19 cellular contexts compared by ENCODE assay signal in the genomic region with DNA sequence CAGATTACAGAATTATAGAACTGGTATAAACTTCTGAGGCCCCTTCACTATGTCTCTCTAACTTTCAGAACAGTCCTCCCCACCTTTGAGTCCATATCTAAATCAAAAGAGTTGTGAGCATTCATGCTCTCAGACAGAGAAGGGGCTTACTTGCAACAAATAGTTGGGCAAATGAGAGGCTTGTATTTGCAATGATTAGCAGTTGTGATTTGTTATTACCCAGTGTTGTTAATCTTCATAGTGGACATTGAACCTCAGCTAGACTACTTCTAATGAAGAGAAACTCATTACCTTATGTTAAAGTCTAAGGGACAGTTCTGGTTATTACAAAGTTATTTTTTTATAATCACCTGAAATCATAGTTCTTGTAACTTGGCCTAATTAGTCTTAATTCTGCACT.
DNase-seq lines count a peak whose midpoint lies in the region; ATAC-seq, FAIRE-seq and TF ChIP-seq lines count a peak whose summit lies in the region.
"Had no signal": no experiment of that assay in that cellular context is flagged by ENCODE, and none has a peak within 500 bp of the region (broad histone marks: within the 10 kb centered on the region; RNA-seq: fewer than 3 reads in every experiment).

No MANE protein-coding gene starts in this region.

- no peaks in the 10 kb centered on the region for H3K9me3 Mint-ChIP-seq in activated naive CD8-positive, alpha-beta T cell treated with anti-CD3 and anti-CD28 coated beads, Interleukin-2, amount 50 U/mL, for 24 hours
- no peaks in the 10 kb centered on the region for H3K9me3 Mint-ChIP-seq in progenitor cell of endocrine pancreas (ENCODE audit: low read depth)
- H3K9me3 Mint-ChIP-seq: CD14-positive monocyte; CD4-positive, alpha-beta T cell; CD8-positive, alpha-beta memory T cell; GM23338; H9 had no signal

- H3K4me1 ChIP-seq in OCI-LY1 (ENCODE audit: insufficient read depth, low read length, severe bottlenecking) (peaks cover 90% of the 10 kb centered on the region), small intestine (ENCODE audit: control insufficient read depth in 2 of 2, insufficient read depth in 1 of 2, low read depth in 1 of 2, low read length in 1 of 2) (peaks cover 0 to 2% of the 10 kb centered on the region in 2 donors)

- peaks cover 3% of the 10 kb centered on the region for H3K36me3 Mint-ChIP-seq in activated naive CD8-positive, alpha-beta T cell treated with anti-CD3 and anti-CD28 coated beads, Interleukin-2, amount 50 U/mL, for 24 hours (ENCODE audit: low read depth)
- H3K36me3 Mint-ChIP-seq in progenitor cell of endocrine pancreas (ENCODE audit: insufficient read depth): no peaks in the 10 kb centered on the region

- peak overlapping the region; percentile 94 for H3K27ac ChIP-seq in OCI-LY1 (ENCODE audit: low read depth, low read length, poor library complexity, severe bottlenecking)
- no peak overlapping the region for H3K27ac ChIP-seq in small intestine (ENCODE audit: low read depth in 1 of 2, low read length in 1 of 2)
- H3K27ac ChIP-seq: BLaER1 treated with 17β-estradiol and CSF1 and Interleukin-3, amounts not matched to agents 10 nM and 100 nM had no signal

- no peaks in the 10 kb centered on the region for H3K27me3 Mint-ChIP-seq in activated naive CD8-positive, alpha-beta T cell treated with anti-CD3 and anti-CD28 coated beads, Interleukin-2, amount 50 U/mL, for 24 hours
- H3K27me3 Mint-ChIP-seq in progenitor cell of endocrine pancreas: no peaks in the 10 kb centered on the region
- H3K27me3 Mint-ChIP-seq: CD4-positive, alpha-beta T cell; CD8-positive, alpha-beta memory T cell had no signal

- no peak overlapping the region for H2AFZ ChIP-seq in OCI-LY1 (ENCODE audit: low read length)
- H2AFZ ChIP-seq: GM23338 had no signal

- H3K27me3 ChIP-seq in OCI-LY1 (ENCODE audit: insufficient read depth, low read length) (no peaks in the 10 kb centered on the region), small intestine (ENCODE audit: control insufficient read depth in 2 of 2, insufficient read depth in 2 of 2, low read length in 2 of 2) (no peaks in the 10 kb centered on the region)
- H3K27me3 ChIP-seq: BLaER1 treated with 17β-estradiol and CSF1 and Interleukin-3, amounts not matched to agents 10 nM and 100 nM had no signal

- ATAC-seq in activated naive CD8-positive, alpha-beta T cell treated with anti-CD3 and anti-CD28 coated beads, Interleukin-2, amount 50 U/mL, for 24 hours: no peak
- ATAC-seq: GM12878, GM23338, HCT116 had no signal

- H3K4me1 Mint-ChIP-seq in activated naive CD8-positive, alpha-beta T cell treated with anti-CD3 and anti-CD28 coated beads, Interleukin-2, amount 50 U/mL, for 24 hours: no peaks in the 10 kb centered on the region
- H3K4me1 Mint-ChIP-seq in progenitor cell of endocrine pancreas (ENCODE audit: low read depth): peaks cover 6% of the 10 kb centered on the region
- H3K4me1 Mint-ChIP-seq: CD14-positive monocyte; CD8-positive, alpha-beta memory T cell; GM23338; H9 had no signal

- FAIRE-seq in D721Med (lab: Jason Lieb, UNC): peak; percentile 82
- peak; percentile 66 for FAIRE-seq in GM19239 (lab: Jason Lieb, UNC)
- FAIRE-seq in small intestine (lab: Jason Lieb, UNC): no peak
- FAIRE-seq: G401.6, GM12878 had no signal

- H3K36me3 ChIP-seq in OCI-LY1 (ENCODE audit: insufficient read depth, low read length) (peaks cover 14% of the 10 kb centered on the region), small intestine (ENCODE audit: control insufficient read depth in 2 of 2, insufficient read depth in 2 of 2, low read length in 2 of 2) (peaks cover 0 to 2% of the 10 kb centered on the region in 2 donors)

- TF ChIP-seq CTCF in D721Med (IDR thresholded peaks at IDR 0.05; ENCODE audit: insufficient read depth, missing control alignments) (no peak), OCI-LY1 (IDR thresholded peaks at IDR 0.05; ENCODE audit: low read length) (no peak), progenitor cell of endocrine pancreas (IDR thresholded peaks at IDR 0.05; ENCODE audit: unreplicated experiment) (no peak)

- no peaks in the 10 kb centered on the region for H3K9me2 ChIP-seq in OCI-LY1 (ENCODE audit: low read depth, low read length)

- DNase-seq in D721Med (ENCODE audit: insufficient read length, low spot score) (no peak), GM19239 (ENCODE audit: insufficient read length, low spot score) (no peak), small intestine (peak; percentile 58), progenitor cell of endocrine pancreas (ENCODE audit: low spot score, unreplicated experiment) (no peak), medulla oblongata (ENCODE audit: extremely low spot score) (no peak)
- no peak for DNase-seq in activated CD8-positive, alpha-beta memory T cell treated with anti-CD3 and anti-CD28 coated beads, Interleukin-2, amount 50 U/mL, for 4 hours
- DNase-seq in activated naive CD8-positive, alpha-beta T cell treated with anti-CD3 and anti-CD28 coated beads, Interleukin-2, amount 50 U/mL, for 24 hours: no peak
- DNase-seq: CD4-positive, alpha-beta T cell; CD8-positive, alpha-beta memory T cell; DMS53; DMS79 treated with DMSO at 0.1 percent for 48 hours; H9 had no signal

- H3K27ac Mint-ChIP-seq in activated naive CD8-positive, alpha-beta T cell treated with anti-CD3 and anti-CD28 coated beads, Interleukin-2, amount 50 U/mL, for 24 hours: no peak overlapping the region
- H3K27ac Mint-ChIP-seq in progenitor cell of endocrine pancreas: no peak overlapping the region
- H3K27ac Mint-ChIP-seq: CD14-positive monocyte; CD4-positive, alpha-beta T cell; GM23338; H9 had no signal

- no peak overlapping the region for H3K4me3 Mint-ChIP-seq in activated naive CD8-positive, alpha-beta T cell treated with anti-CD3 and anti-CD28 coated beads, Interleukin-2, amount 50 U/mL, for 24 hours
- H3K4me3 Mint-ChIP-seq in progenitor cell of endocrine pancreas (ENCODE audit: low read depth): no peak overlapping the region
- H3K4me3 Mint-ChIP-seq: CD14-positive monocyte; CD4-positive, alpha-beta T cell; CD8-positive, alpha-beta memory T cell; GM23338; H9 had no signal

- no peaks in the 10 kb centered on the region for H3K9me3 ChIP-seq in OCI-LY1 (ENCODE audit: low read length)
- H3K9me3 ChIP-seq in small intestine (ENCODE audit: control insufficient read depth, low read depth): no peaks in the 10 kb centered on the region

- no peaks in the 10 kb centered on the region; the same call in 1 of the 2 replicates for H3F3A ChIP-seq in OCI-LY1 (ENCODE audit: insufficient read depth, low read length)

- H3K9ac ChIP-seq in OCI-LY1 (ENCODE audit: low read length): peak overlapping the region; percentile 37
- H3K9ac ChIP-seq: BLaER1 treated with 17β-estradiol and CSF1 and Interleukin-3, amounts not matched to agents 10 nM and 100 nM had no signal

- H3K4me3 ChIP-seq in OCI-LY1 (ENCODE audit: low read depth, low read length, poor library complexity, severe bottlenecking) (peak overlapping the region; percentile 11), small intestine (ENCODE audit: low read depth in 1 of 2, low read length in 2 of 2) (no peak overlapping the region)
- H3K4me3 ChIP-seq: BLaER1 treated with 17β-estradiol and CSF1 and Interleukin-3, amounts not matched to agents 10 nM and 100 nM; GM12878; GM23338 had no signal

- H4K20me1 ChIP-seq in OCI-LY1 (ENCODE audit: insufficient read depth, low read length): no peaks in the 10 kb centered on the region
- H4K20me1 ChIP-seq: BLaER1 treated with 17β-estradiol and CSF1 and Interleukin-3, amounts not matched to agents 10 nM and 100 nM had no signal

- peaks cover 4% of the 10 kb centered on the region; the same call in 1 of the 2 replicates for H3K79me2 ChIP-seq in OCI-LY1 (ENCODE audit: insufficient read depth, low read length)

- H3K4me2 ChIP-seq in OCI-LY1 (ENCODE audit: low read length): peak overlapping the region; percentile 54
- H3K4me2 ChIP-seq: GM23338 had no signal
